Comparison of ENCODE assay signal across 8 cellular contexts in the genomic region with DNA sequence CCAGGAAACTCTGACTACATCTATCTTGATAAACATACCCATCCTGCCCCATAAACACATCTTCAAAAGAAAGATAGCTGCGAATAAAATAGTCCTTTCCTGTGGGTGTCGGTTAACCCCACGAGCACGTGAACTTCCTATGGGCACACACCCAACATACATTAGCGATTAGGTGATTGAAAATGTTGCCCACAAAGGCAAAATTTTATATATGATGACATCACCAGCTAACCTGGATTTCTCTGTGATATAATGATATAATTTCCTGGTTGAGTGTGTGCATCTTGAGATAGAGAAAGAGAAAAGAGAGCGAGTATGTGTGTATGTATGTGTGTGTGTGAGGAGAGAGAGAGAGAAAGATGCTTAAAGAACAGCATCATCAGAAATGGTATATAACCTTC.
DNase-seq lines count a peak whose midpoint lies in the region; ATAC-seq and TF ChIP-seq lines count a peak whose summit lies in the region.

No MANE protein-coding gene starts in this region.

- no peaks in the 10 kb centered on the region for H3K27me3 Mint-ChIP-seq in activated CD4-positive, alpha-beta T cell treated with anti-CD3 and anti-CD28 coated beads, Interleukin-2, amount 10 ng/mL, durations not matched to agents 24 days and 14 days

- no peak overlapping the region for H3K27ac Mint-ChIP-seq in activated CD4-positive, alpha-beta T cell treated with anti-CD3 and anti-CD28 coated beads, Interleukin-2, amount 10 ng/mL, durations not matched to agents 24 days and 14 days

- DNase-seq in CD1c-positive myeloid dendritic cell (ENCODE audit: extremely low spot score) (peak; percentile 36), NCI-H1105 (lab: John Stamatoyannopoulos, UW) (peak; percentile 27), erythroblast (lab: John Stamatoyannopoulos, UW) (peak; percentile 50 to 54)
- DNase-seq in activated CD4-positive, alpha-beta T cell treated with anti-CD3 and anti-CD28 coated beads, Interleukin-2, amount 10 ng/mL, durations not matched to agents 24 days and 14 days = peak; percentile 91
- peak; percentile 35 to 51 for DNase-seq in stimulated activated CD4-positive, alpha-beta T cell treated with anti-CD3 and anti-CD28 coated beads, Interleukin-2, amount 100 ng/mL, for 24 hours

- H3K36me3 Mint-ChIP-seq in activated CD4-positive, alpha-beta T cell treated with anti-CD3 and anti-CD28 coated beads, Interleukin-2, amount 10 ng/mL, durations not matched to agents 24 days and 14 days (ENCODE audit: low read depth) = peaks cover 7% of the 10 kb centered on the region

- no peaks in the 10 kb centered on the region for H3K9me3 Mint-ChIP-seq in activated CD4-positive, alpha-beta T cell treated with anti-CD3 and anti-CD28 coated beads, Interleukin-2, amount 10 ng/mL, durations not matched to agents 24 days and 14 days

- H3K4me1 Mint-ChIP-seq in activated CD4-positive, alpha-beta T cell treated with anti-CD3 and anti-CD28 coated beads, Interleukin-2, amount 10 ng/mL, durations not matched to agents 24 days and 14 days = peaks cover 28% of the 10 kb centered on the region

- TF ChIP-seq POLR2A in erythroblast (IDR thresholded peaks at IDR 0.05; ENCODE audit: low read length) = peak; percentile 33

- ATAC-seq in GM19438 (IDR thresholded peaks at IDR 0.05; ENCODE audit: low read depth, unreplicated experiment) = peak; percentile 24
- ATAC-seq in HG02798 (IDR thresholded peaks at IDR 0.05; ENCODE audit: poor library complexity, unreplicated experiment) = no peak
- no peak for ATAC-seq in GM19035 (IDR thresholded peaks at IDR 0.05; ENCODE audit: unreplicated experiment)

- intact Hi-C loops in activated CD4-positive, alpha-beta T cell treated with anti-CD3 and anti-CD28 coated beads, Interleukin-2, amount 10 ng/mL, durations not matched to agents 24 days and 14 days (cut with micrococcal nuclease) = loop anchor here (1.0 to 10.0 kb wide), 9 partner anchors 8 to 778 kb away; a partner anchor contains a TSS

- H3K4me3 Mint-ChIP-seq in activated CD4-positive, alpha-beta T cell treated with anti-CD3 and anti-CD28 coated beads, Interleukin-2, amount 10 ng/mL, durations not matched to agents 24 days and 14 days = no peak overlapping the region

Comparison
In these comparisons a context has a peak if more than half of its experiments do, and no peak if none do; other contexts are left out.
1. DNase-seq: peak in every context shown above with its lines; median percentile 91 in activated CD4-positive, alpha-beta T cell treated with anti-CD3 and anti-CD28 coated beads, Interleukin-2, amount 10 ng/mL, durations not matched to agents 24 days and 14 days; 52 in erythroblast; 43 in stimulated activated CD4-positive, alpha-beta T cell treated with anti-CD3 and anti-CD28 coated beads, Interleukin-2, amount 100 ng/mL, for 24 hours; 36 in CD1c-positive myeloid dendritic cell; 27 in NCI-H1105.